Comparison of ENCODE assay signal across 21 cellular contexts in the genomic region with DNA sequence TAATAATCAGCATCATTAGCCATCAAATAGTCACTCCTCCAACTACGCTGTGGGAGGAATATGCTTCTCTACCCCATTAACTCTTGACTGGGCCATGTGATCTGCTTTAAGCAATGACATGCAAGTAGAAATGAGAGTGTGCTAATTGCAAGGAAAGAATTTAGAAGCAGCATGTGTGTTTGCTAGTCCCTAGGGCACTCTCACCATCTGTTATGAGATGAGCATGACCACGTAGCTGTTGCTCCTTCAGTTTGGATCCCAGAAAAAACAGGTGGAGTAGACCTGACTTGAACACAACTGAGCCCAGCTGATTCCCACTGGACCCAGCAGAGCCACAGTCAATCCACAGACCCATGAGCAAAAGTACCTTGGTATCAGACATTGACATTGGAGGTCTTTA. TPM values are rescaled to one million over a fixed set of nuclear protein-coding genes. Genes with fewer than 3 reads are reported as not detected.
A peak's percentile ranks its signal among the peaks of the same experiment; 100 is the strongest.
DNase-seq lines count a peak whose midpoint lies in the region.
"Had no signal": no experiment of that assay in that cellular context is flagged by ENCODE, and none has a peak within 500 bp of the region (broad histone marks: within the 10 kb centered on the region; RNA-seq: fewer than 3 reads in every experiment).

No MANE protein-coding gene starts in this region.

- peak; percentile 59 for DNase-seq in D341Med (ENCODE audit: low spot score)
- DNase-seq in LHCN-M2 (ENCODE audit: low read depth): peak; percentile 14
- DNase-seq in NCI-H2171 treated with DMSO at 0.1 percent for 48 hours (lab: John Stamatoyannopoulos, UW): peak; percentile 92
- DNase-seq in cerebellum (ENCODE audit: low spot score): peak; percentile 41
- DNase-seq in GOT3 (lab: John Stamatoyannopoulos, UW): no peak
- DNase-seq in effector CD8-positive, alpha-beta T cell (lab: John Stamatoyannopoulos, UW): no peak
- DNase-seq in 8988T: no peak
- no peak for DNase-seq in HuH-7.5 (ENCODE audit: low spot score)
- DNase-seq: Calu3; CD8-positive, alpha-beta memory T cell; DND-41; HCEC 1CT; IMR-90; NCI-H1105; NCI-H187; NCI-H2107; NCI-H748 treated with DMSO at 0.1 percent for 48 hours; Peyer's patch; SJCRH30; T-helper 1 cell had no signal

RNA-seq across cellular contexts. Expression of a gene that starts 19.7 kb away (rescaled TPM):
- total RNA-seq in LHCN-M2 (2014; rRNA removed) (0.11 and 0.19 TPM in 2 replicates), cerebellum (12.5 TPM)
- polyA plus RNA-seq in LHCN-M2 (2012): 0.66 TPM
- total RNA-seq: CD8-positive, alpha-beta memory T cell; OCI-LY7 had no signal
- polyA plus RNA-seq: CD8-positive, alpha-beta memory T cell had no signal

Comparison
In these comparisons a context has a peak if more than half of its experiments do, and no peak if none do; other contexts are left out.
1. DNase-seq: peak in D341Med (single experiment), LHCN-M2 (single experiment), NCI-H2171 treated with DMSO at 0.1 percent for 48 hours (single experiment) and cerebellum (single experiment); none in GOT3 (single experiment), effector CD8-positive, alpha-beta T cell (single experiment), 8988T (single experiment) and HuH-7.5 (single experiment).
2. RNA of a gene that starts 19.7 kb away (total RNA-seq): 12.5 TPM in cerebellum (single experiment); 0.11 to 0.19 TPM in LHCN-M2; every median in the first group is over 10 times any median in the second.